Comparison of ENCODE assay signal across 1 cellular context in genomic region chr14:81303258-81303935, GRCh38.
TF ChIP-seq lines count a peak whose summit lies in the region.

No MANE protein-coding gene starts in this region.

TF ChIP-seq in HepG2, 621 proteins besides CTCF, POLR2A, EP300 and RAD21 (continued from another document and continues in another):
- TF ChIP-seq HNF1A (IDR thresholded peaks at IDR 0.05; ENCODE audit: low read depth) = peak; percentile 80
- peak; percentile 87 for TF ChIP-seq HNF1A (CRISPR knock-in tag; IDR thresholded peaks at IDR 0.05; ENCODE audit: borderline replicate concordance)
- TF ChIP-seq ZNF609 (CRISPR knock-in tag; IDR thresholded peaks at IDR 0.05; ENCODE audit: borderline replicate concordance) = peak; percentile 90; the same call in 1 of the 2 replicates
- TF ChIP-seq ZNF615 (CRISPR knock-in tag; IDR thresholded peaks at IDR 0.05; ENCODE audit: borderline replicate concordance) = no peak
- TF ChIP-seq ZNF816 (CRISPR knock-in tag; IDR thresholded peaks at IDR 0.05; ENCODE audit: borderline replicate concordance) = peak; percentile 89; the same call in 1 of the 2 replicates
- peak; percentile 77 for TF ChIP-seq THAP11 (CRISPR knock-in tag; IDR thresholded peaks at IDR 0.05)
- no peak for TF ChIP-seq ZNF253 (CRISPR knock-in tag; IDR thresholded peaks at IDR 0.05; ENCODE audit: borderline replicate concordance)
- TF ChIP-seq ZNF34 (CRISPR knock-in tag; IDR thresholded peaks at IDR 0.05; ENCODE audit: borderline replicate concordance) = no peak
- peak; percentile 97 for TF ChIP-seq PAXIP1 (CRISPR knock-in tag; conservative IDR thresholded peaks at IDR 0.05)
- TF ChIP-seq SALL2 (CRISPR knock-in tag; IDR thresholded peaks at IDR 0.05) = 0 out of 2 replicates have a peak, but pooled peaks have one; percentile 17
- no peak for TF ChIP-seq PRPF4 (IDR thresholded peaks at IDR 0.05; ENCODE audit: low read depth, low read length, poor library complexity, severe bottlenecking)
- TF ChIP-seq NFKB2 (CRISPR knock-in tag; IDR thresholded peaks at IDR 0.05; ENCODE audit: borderline replicate concordance) = no peak
- TF ChIP-seq TFAP4 (IDR thresholded peaks at IDR 0.05; ENCODE audit: borderline replicate concordance, low read depth) = peak; percentile 80
- no peak for TF ChIP-seq ZNF33B (CRISPR knock-in tag; IDR thresholded peaks at IDR 0.05)
- no peak for TF ChIP-seq MTA3 (CRISPR knock-in tag; IDR thresholded peaks at IDR 0.05)
- peak; percentile 92 for TF ChIP-seq ZGPAT (CRISPR knock-in tag; IDR thresholded peaks at IDR 0.05)
- TF ChIP-seq ZBED4 (CRISPR knock-in tag; IDR thresholded peaks at IDR 0.05; ENCODE audit: borderline replicate concordance) = peak; percentile 81
- TF ChIP-seq KDM5A (IDR thresholded peaks at IDR 0.05; ENCODE audit: borderline replicate concordance, low read length) = no peak; the same call in 1 of the 2 replicates
- TF ChIP-seq ZNF550 (CRISPR knock-in tag; IDR thresholded peaks at IDR 0.05; ENCODE audit: borderline replicate concordance) = no peak
- no peak for TF ChIP-seq ZNF263 (CRISPR knock-in tag; IDR thresholded peaks at IDR 0.05)
- TF ChIP-seq CERS6 (CRISPR knock-in tag; IDR thresholded peaks at IDR 0.05) = no peak
- no peak for TF ChIP-seq PHF20 (CRISPR knock-in tag; IDR thresholded peaks at IDR 0.05)
- no peak for TF ChIP-seq TEAD2 (CRISPR knock-in tag; IDR thresholded peaks at IDR 0.05)
- no peak for TF ChIP-seq RNF219 (CRISPR knock-in tag; IDR thresholded peaks at IDR 0.05)
- peak; percentile 73; the same call in 1 of the 2 replicates for TF ChIP-seq ARNTL (CRISPR knock-in tag; IDR thresholded peaks at IDR 0.05)
- TF ChIP-seq TFE3 (CRISPR knock-in tag; IDR thresholded peaks at IDR 0.05) = peak; percentile 85
- TF ChIP-seq PLRG1 (conservative IDR thresholded peaks at IDR 0.05) = no peak
